23 cellular contexts compared by ENCODE assay signal in genomic region chr4:68070302-68070701, GRCh38. TPM values are rescaled to one million over a fixed set of nuclear protein-coding genes. Genes with fewer than 3 reads are reported as not detected.
"Had no signal": no experiment of that assay in that cellular context is flagged by ENCODE, and none has a peak within 500 bp of the region (broad histone marks: within the 10 kb centered on the region; RNA-seq: fewer than 3 reads in every experiment).

No MANE protein-coding gene starts in this region.

- H3K4me1 ChIP-seq: ascending aorta had no signal

- H3K27me3 Mint-ChIP-seq: central memory CD8-positive, alpha-beta T cell had no signal

- H3K36me3 Mint-ChIP-seq: activated naive CD4-positive, alpha-beta T cell treated with anti-CD3 and anti-CD28 coated beads, Interleukin-2, amount 50 U/mL, for 24 hours; brain had no signal

- H3K9me3 ChIP-seq: ascending aorta had no signal

- H3K9me3 Mint-ChIP-seq: activated naive CD4-positive, alpha-beta T cell treated with anti-CD3 and anti-CD28 coated beads, Interleukin-2, amount 50 U/mL, for 24 hours; activated T-cell treated with anti-CD3 and anti-CD28 coated beads, Interleukin-2, amount 50 U/mL, for 24 hours; activated T-helper 1 cell treated with anti-CD3 and anti-CD28 coated beads, Interleukin-12 subunit alpha, Interleukin-12 subunit beta, Interleukin-2, Interleukin-4 antibody, amounts not matched to agents 30 ng/mL and 10 ng/mL and 1 ng/mL, durations not matched to agents 14 hours and 24 hours and 36 hours; central memory CD8-positive, alpha-beta T cell; T-helper 1 cell treated with Interleukin-12 subunit alpha and Interleukin-12 subunit beta and Interleukin-4 antibody, amounts not matched to agents 30 μg/mL and 1 μg/mL, for 36 hours had no signal

- DNase-seq: activated CD4-positive, alpha-beta T cell treated with anti-CD3 and anti-CD28 coated beads for 48 hours; activated CD4-positive, alpha-beta T cell treated with anti-CD3 and anti-CD28 coated beads, Interleukin-2, amount 50 U/mL, for 4 hours; activated CD4-positive, CD25-positive, alpha-beta regulatory T cell treated with anti-CD3 and anti-CD28 coated beads, Interleukin-2, amount 50 U/mL, for 72 hours; activated CD8-positive, alpha-beta memory T cell treated with anti-CD3 and anti-CD28 coated beads, Interleukin-2, amount 50 U/mL, for 48 hours; activated CD8-positive, alpha-beta T cell treated with anti-CD3 and anti-CD28 coated beads, Interleukin-2, amount 10 ng/mL, durations not matched to agents 7 days and 5 days; activated effector memory CD4-positive, alpha-beta T cell treated with Interleukin-2 at 50 U/mL for 16 hours; activated naive CD4-positive, alpha-beta T cell; activated T-cell treated with anti-CD3 and anti-CD28 coated beads, Interleukin-2, amount 50 U/mL, for 24 hours; MM.1S; NCI-H1105; NCI-H1436; NCI-H1694 treated with DMSO at 0.1 percent for 48 hours; NCI-H2029 treated with DMSO at 0.1 percent for 48 hours; NCI-H446; NCI-H524; PC-3; SHP77 had no signal

- H3K4me3 ChIP-seq: ascending aorta had no signal

- H3K4me1 Mint-ChIP-seq: activated naive CD4-positive, alpha-beta T cell treated with anti-CD3 and anti-CD28 coated beads, Interleukin-2, amount 50 U/mL, for 24 hours; brain; central memory CD8-positive, alpha-beta T cell had no signal

- H3K27ac Mint-ChIP-seq: activated CD8-positive, alpha-beta T cell treated with anti-CD3 and anti-CD28 coated beads, Interleukin-2, amount 10 ng/mL, durations not matched to agents 7 days and 5 days; activated naive CD4-positive, alpha-beta T cell treated with anti-CD3 and anti-CD28 coated beads, Interleukin-2, amount 50 U/mL, for 24 hours; activated T-cell treated with anti-CD3 and anti-CD28 coated beads, Interleukin-2, amount 50 U/mL, for 24 hours; activated T-helper 1 cell treated with anti-CD3 and anti-CD28 coated beads, Interleukin-12 subunit alpha, Interleukin-12 subunit beta, Interleukin-2, Interleukin-4 antibody, amounts not matched to agents 30 ng/mL and 10 ng/mL and 1 ng/mL, durations not matched to agents 14 hours and 24 hours and 36 hours; brain; T-helper 1 cell treated with Interleukin-12 subunit alpha and Interleukin-12 subunit beta and Interleukin-4 antibody, amounts not matched to agents 30 μg/mL and 1 μg/mL, for 36 hours had no signal

- H3K4me3 Mint-ChIP-seq: activated CD8-positive, alpha-beta T cell treated with anti-CD3 and anti-CD28 coated beads, Interleukin-2, amount 10 ng/mL, durations not matched to agents 7 days and 5 days; activated naive CD4-positive, alpha-beta T cell treated with anti-CD3 and anti-CD28 coated beads, Interleukin-2, amount 50 U/mL, for 24 hours; activated T-cell treated with anti-CD3 and anti-CD28 coated beads, Interleukin-2, amount 50 U/mL, for 24 hours; activated T-helper 1 cell treated with anti-CD3 and anti-CD28 coated beads, Interleukin-12 subunit alpha, Interleukin-12 subunit beta, Interleukin-2, Interleukin-4 antibody, amounts not matched to agents 30 ng/mL and 10 ng/mL and 1 ng/mL, durations not matched to agents 14 hours and 24 hours and 36 hours; brain; central memory CD8-positive, alpha-beta T cell; T-helper 1 cell treated with Interleukin-12 subunit alpha and Interleukin-12 subunit beta and Interleukin-4 antibody, amounts not matched to agents 30 μg/mL and 1 μg/mL, for 36 hours had no signal

- H3K27me3 ChIP-seq: ascending aorta had no signal

- H3K27ac ChIP-seq: ascending aorta had no signal

- H3K36me3 ChIP-seq: ascending aorta had no signal

RNA-seq across cellular contexts. Expression of gene TMPRSS11F, which starts 59.4 kb away (rescaled TPM):
- total RNA-seq: activated CD8-positive, alpha-beta T cell treated with anti-CD3 and anti-CD28 coated beads, Interleukin-2, amount 10 ng/mL, durations not matched to agents 7 days and 5 days; activated T-helper 1 cell treated with anti-CD3 and anti-CD28 coated beads, Interleukin-12 subunit alpha, Interleukin-12 subunit beta, Interleukin-2, Interleukin-4 antibody, amounts not matched to agents 30 ng/mL and 10 ng/mL and 1 ng/mL, durations not matched to agents 14 hours and 24 hours and 36 hours; ascending aorta; PC-3 had no signal
